Comparison of ENCODE assay signal across 28 cellular contexts in the genomic region with DNA sequence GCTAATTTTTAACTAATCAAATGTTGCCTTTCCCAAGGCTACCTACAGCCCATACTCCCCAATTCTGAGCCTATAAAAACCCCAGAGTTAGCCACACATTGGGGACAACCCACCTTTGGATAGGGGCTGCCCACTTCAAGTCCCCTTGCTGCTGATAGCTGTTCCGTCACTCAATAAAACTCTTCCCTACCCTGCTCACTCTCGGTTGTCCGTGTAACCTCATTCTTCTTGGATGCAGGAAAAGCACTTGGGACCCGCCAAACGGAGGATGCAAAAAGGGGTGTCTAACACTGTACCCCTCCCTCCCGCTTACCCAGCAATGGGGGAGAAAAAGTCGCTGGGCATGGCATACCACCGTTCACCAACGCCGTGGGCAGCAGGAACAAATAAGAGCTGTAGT. TPM values are rescaled to one million over a fixed set of nuclear protein-coding genes. Genes with fewer than 3 reads are reported as not detected.
DNase-seq lines count a peak whose midpoint lies in the region; ATAC-seq and TF ChIP-seq lines count a peak whose summit lies in the region.
"Had no signal": no experiment of that assay in that cellular context is flagged by ENCODE, and none has a peak within 500 bp of the region (broad histone marks: within the 10 kb centered on the region; RNA-seq: fewer than 3 reads in every experiment).

No MANE protein-coding gene starts in this region.

- peak overlapping the region in 4 of 6 donors; percentile 29 to 76 (median 60) for H3K27ac Mint-ChIP-seq in naive B cell
- H3K27ac Mint-ChIP-seq: activated CD8-positive, alpha-beta T cell treated with anti-CD3 and anti-CD28 coated beads for 36 hours had no signal

- H3K4me3 ChIP-seq in heart left ventricle, result peak overlapping the region in 1 of 12 donors; percentile 27
- H3K4me3 ChIP-seq in dorsolateral prefrontal cortex, result peak overlapping the region in 54 of 59 donors; percentile 1 to 63 (median 36)
- no peak overlapping the region for H3K4me3 ChIP-seq in subcutaneous abdominal adipose tissue (ENCODE audit: low read depth in 1 of 5, low read length in 5 of 5)
- H3K4me3 ChIP-seq: adrenal gland, pancreas, tibial artery had no signal

- intact Hi-C loops in heart left ventricle (cut with DNase I), result loop anchor here in 3 of 10 donors (10.0 kb wide), 1 partner anchor 191 kb away; a partner anchor contains a TSS
- intact Hi-C loops in cardiac septum (cut with DNase I), result loop anchor here (5.0 kb wide), 1 partner anchor 138 kb away; no protein-coding TSS in a partner anchor
- intact Hi-C loops in dorsolateral prefrontal cortex (cut with DNase I), result no loop called here

- H3K27ac ChIP-seq in heart left ventricle, result peak overlapping the region in 11 of 12 donors; percentile 1 to 89 (median 66)
- H3K27ac ChIP-seq in dorsolateral prefrontal cortex, result peak overlapping the region; percentile 52 to 97 (median 89)
- H3K27ac ChIP-seq in subcutaneous abdominal adipose tissue (ENCODE audit: low read depth, low read length), result peak overlapping the region; percentile 7
- H3K27ac ChIP-seq: pancreas, tibial artery had no signal

- ATAC-seq in heart left ventricle (no peak), naive B cell (ENCODE audit: low read depth in 2 of 2) (no peak), GM21576 (IDR thresholded peaks at IDR 0.05; ENCODE audit: unreplicated experiment) (no peak)
- ATAC-seq: activated CD4-positive, CD25-positive, alpha-beta regulatory T cell treated with anti-CD3 and anti-CD28 coated beads, Interleukin-2, amount 50 U/mL, for 24 hours; activated CD8-positive, alpha-beta T cell treated with anti-CD3 and anti-CD28 coated beads for 36 hours; left colon; natural killer cell had no signal

- TF ChIP-seq POLR2A in heart left ventricle (IDR thresholded peaks at IDR 0.05), result no peak

- peak overlapping the region in 2 of 8 donors; percentile 27 to 78 for H3K4me3 Mint-ChIP-seq in naive B cell
- H3K4me3 Mint-ChIP-seq: activated CD8-positive, alpha-beta T cell treated with anti-CD3 and anti-CD28 coated beads for 36 hours; natural killer cell had no signal

- DNase-seq in heart left ventricle, result no peak
- DNase-seq in cardiac septum (ENCODE audit: low spot score), result no peak
- DNase-seq in dorsolateral prefrontal cortex, result no peak
- no peak for DNase-seq in naive B cell
- no peak for DNase-seq in SW 1271 (lab: John Stamatoyannopoulos, UW)
- DNase-seq in kidney tubule cell (ENCODE audit: low spot score), result no peak
- DNase-seq: activated CD8-positive, alpha-beta T cell treated with anti-CD3 and anti-CD28 coated beads for 36 hours; activated T-cell treated with anti-CD3 and anti-CD28 coated beads for 4 hours; adrenal gland; AML-193; central memory CD4-positive, alpha-beta T cell; DMS79 treated with DMSO at 0.1 percent for 48 hours; foreskin melanocyte; Kasumi-1; left colon; mesendoderm; natural killer cell; NCI-H187; NCI-H2227 treated with DMSO at 0.1 percent for 48 hours; NCI-H774; pancreas; small intestine; stimulated activated naive CD4-positive, alpha-beta T cell; tibial artery had no signal

- H3K9ac ChIP-seq in subcutaneous abdominal adipose tissue (ENCODE audit: low read length in 5 of 5), result no peak overlapping the region

- no peaks in the 10 kb centered on the region for H3K27me3 Mint-ChIP-seq in naive B cell
- H3K27me3 Mint-ChIP-seq: activated CD8-positive, alpha-beta T cell treated with anti-CD3 and anti-CD28 coated beads for 36 hours had no signal

- 59 to 72% (median 63%) methylated on average over 10 of the region's 10 CpGs for WGBS in heart left ventricle, 4 donors

- H3K36me3 ChIP-seq in heart left ventricle (peaks cover 0 to 62% (median 12%) of the 10 kb centered on the region in 9 donors), subcutaneous abdominal adipose tissue (ENCODE audit: control insufficient read depth in 5 of 5, insufficient read depth in 5 of 5, low read length in 5 of 5) (peaks cover 6 to 28% (median 8%) of the 10 kb centered on the region in 5 donors)
- H3K36me3 ChIP-seq: pancreas had no signal

- H3K36me3 Mint-ChIP-seq in naive B cell, result peaks cover 0 to 20% of the 10 kb centered on the region in 2 donors

- H3K9me3 ChIP-seq in heart left ventricle (no peaks in the 10 kb centered on the region), subcutaneous abdominal adipose tissue (ENCODE audit: control insufficient read depth in 5 of 5, low read length in 5 of 5) (no peaks in the 10 kb centered on the region)
- H3K9me3 ChIP-seq: adrenal gland, pancreas, tibial artery had no signal

- H3K4me1 ChIP-seq in heart left ventricle (peaks cover 2 to 70% (median 46%) of the 10 kb centered on the region in 12 donors), subcutaneous abdominal adipose tissue (ENCODE audit: control insufficient read depth in 5 of 5, insufficient read depth in 5 of 5, low read length in 5 of 5) (peaks cover 11 to 52% (median 36%) of the 10 kb centered on the region in 5 donors)

- H3K9me3 Mint-ChIP-seq in naive B cell, result no peaks in the 10 kb centered on the region
- H3K9me3 Mint-ChIP-seq: activated CD8-positive, alpha-beta T cell treated with anti-CD3 and anti-CD28 coated beads for 36 hours; natural killer cell had no signal

- no peaks in the 10 kb centered on the region for H3K27me3 ChIP-seq in heart left ventricle
- H3K27me3 ChIP-seq in dorsolateral prefrontal cortex, result no peaks in the 10 kb centered on the region
- no peaks in the 10 kb centered on the region for H3K27me3 ChIP-seq in subcutaneous abdominal adipose tissue (ENCODE audit: control insufficient read depth in 5 of 5, insufficient read depth in 4 of 5, low read length in 5 of 5)
- H3K27me3 ChIP-seq: adrenal gland, pancreas, tibial artery had no signal

- TF ChIP-seq CTCF in heart left ventricle (IDR thresholded peaks at IDR 0.05), result no peak
- TF ChIP-seq CTCF in dorsolateral prefrontal cortex (IDR thresholded peaks at IDR 0.05 in 54 of 56, conservative IDR thresholded peaks at IDR 0.05 in 2 of 56; ENCODE audit: low read depth in 1 of 56, partially characterized antibody in 56 of 56), result no peak

- H3K4me1 Mint-ChIP-seq in naive B cell, result peaks cover 54 to 77% (median 73%) of the 10 kb centered on the region in 3 donors

RNA-seq across cellular contexts. Expression of a gene that starts 12.2 kb away (rescaled TPM):
- total RNA-seq in heart left ventricle, result 10 to 100 TPM; 37.6 to 62.2 (median 45.8) TPM
- polyA plus RNA-seq in heart left ventricle, result 10 to 100 TPM; 46.5 to 57.5 TPM
- 40.7 TPM for total RNA-seq in cardiac septum
- total RNA-seq in dorsolateral prefrontal cortex, result 10 to 100 TPM; 25.8 to 64.1 (median 37.6) TPM
- 10 to 100 TPM in 5 of 6 donors, 1 to 10 TPM in 1; 5.3 to 43.9 (median 19.1) TPM for polyA plus RNA-seq in naive B cell (ENCODE audit: low read depth in 6 of 6)

RNA-seq across cellular contexts. Expression of a gene that starts 21.4 kb away (rescaled TPM):
- total RNA-seq in heart left ventricle, result 1 to 10 TPM in 3 of 9 donors, under 1 TPM in 6; 0.20 to 2.1 (median 0.70) TPM
- 1 to 10 TPM; 1.1 to 1.6 TPM for polyA plus RNA-seq in heart left ventricle
- 0.78 TPM for total RNA-seq in cardiac septum
- 1 to 10 TPM in 28 of 120 experiments, under 1 TPM in 84, not detected in 8; 0.08 to 3.0 (median 0.52) TPM for total RNA-seq in dorsolateral prefrontal cortex
- polyA plus RNA-seq in naive B cell (ENCODE audit: low read depth in 6 of 6), result 10 to 100 TPM in 3 of 6 donors, 1 to 10 TPM in 3; 1.7 to 44.3 (median 12.0) TPM
- total RNA-seq: epithelial cell of proximal tubule had no signal

Comparison
In these comparisons a context has a peak if more than half of its experiments do, and no peak if none do; other contexts are left out.
1. H3K27ac ChIP-seq: peak in every context shown above with its lines; median percentile 89 in dorsolateral prefrontal cortex; 66 in heart left ventricle; 7 in subcutaneous abdominal adipose tissue.
2. H3K4me3 ChIP-seq: peak in dorsolateral prefrontal cortex (54 of 59); none in subcutaneous abdominal adipose tissue (0 of 5).